ENCODE assay signal across 13 cellular contexts in the genomic region with DNA sequence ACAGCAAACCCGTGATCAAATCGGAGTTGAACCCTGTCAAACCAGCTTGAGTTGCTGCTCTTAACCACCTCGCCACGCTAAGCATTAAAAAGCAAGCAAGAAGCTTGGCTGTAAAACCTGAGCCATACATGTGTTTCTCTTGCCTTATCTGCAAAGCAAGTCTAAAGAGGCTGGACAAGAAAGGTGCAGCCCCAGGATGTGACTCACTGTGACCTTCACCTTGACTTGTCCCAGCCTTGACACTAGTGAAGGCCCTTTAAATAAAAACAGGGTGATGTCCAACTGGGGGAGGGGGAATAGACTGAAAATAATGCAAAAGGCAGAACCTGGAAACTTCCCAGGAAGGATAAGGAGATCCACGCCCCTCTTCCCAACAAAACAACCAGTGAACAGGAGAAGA.
DNase-seq lines count a peak whose midpoint lies in the region; ATAC-seq, FAIRE-seq and TF ChIP-seq lines count a peak whose summit lies in the region.
"Had no signal": no experiment of that assay in that cellular context is flagged by ENCODE, and none has a peak within 500 bp of the region (broad histone marks: within the 10 kb centered on the region; RNA-seq: fewer than 3 reads in every experiment).

No MANE protein-coding gene starts in this region.

- H3K27me3 ChIP-seq in HepG2 (ENCODE audit: control insufficient read depth in 1 of 2, insufficient read depth in 2 of 2, low read length in 2 of 2): peaks cover 0 to 21% of the 10 kb centered on the region in 2 experiments; a peak in 2 of 5 replicates
- no peaks in the 10 kb centered on the region for H3K27me3 ChIP-seq in right lobe of liver
- H3K27me3 ChIP-seq in ovary: no peaks in the 10 kb centered on the region
- H3K27me3 ChIP-seq: BLaER1 had no signal

- POLR2A ChIA-PET in HepG2 (lab: Yijun Ruan, JAX): interaction anchor here (0.6 to 1.0 kb wide), 2 partner anchors 88 to 127 kb away, joined by 3 read pairs; no protein-coding TSS in a partner anchor

- peaks cover 13% of the 10 kb centered on the region for H3K4me1 ChIP-seq in HepG2 (ENCODE audit: insufficient read depth, low read length)
- H3K4me1 ChIP-seq in right lobe of liver: no peaks in the 10 kb centered on the region
- H3K4me1 ChIP-seq in ovary (ENCODE audit: insufficient read depth): no peaks in the 10 kb centered on the region
- H3K4me1 ChIP-seq: BLaER1, Caco-2 had no signal

- H2AFZ ChIP-seq in HepG2 (ENCODE audit: low read length): no peak overlapping the region

- no TSS peak for BruUV-seq in HepG2 (replicated peaks; lab: Mats Ljungman, UMichigan)

- ATAC-seq in HepG2 (peak; percentile 57), right lobe of liver (no peak)

- no peak for TF ChIP-seq POLR2A in HepG2 (IDR thresholded peaks at IDR 0.05; ENCODE audit: insufficient read depth in 1 of 2, low read depth in 2 of 2, low read length in 2 of 2)
- no peak for TF ChIP-seq POLR2A in right lobe of liver (IDR thresholded peaks at IDR 0.05)
- no peak for TF ChIP-seq POLR2A in ovary (IDR thresholded peaks at IDR 0.05)

- FAIRE-seq in HepG2 (lab: Jason Lieb, UNC) (no peak), urothelium cell line (lab: Jason Lieb, UNC) (peak; percentile 44)
- FAIRE-seq: H54 had no signal

- no peak for TF ChIP-seq CTCF in HepG2 (CRISPR knock-in tag; IDR thresholded peaks at IDR 0.05)
- TF ChIP-seq CTCF in right lobe of liver (IDR thresholded peaks at IDR 0.05): no peak
- no peak for TF ChIP-seq CTCF in choroid plexus epithelial cell (conservative IDR thresholded peaks at IDR 0.05; ENCODE audit: low read depth, low read length)
- no peak for TF ChIP-seq CTCF in foreskin fibroblast (IDR thresholded peaks at IDR 0.05; ENCODE audit: low read depth, low read length)
- no peak for TF ChIP-seq CTCF in ovary (IDR thresholded peaks at IDR 0.05)

- H3K9me3 ChIP-seq in HepG2 (ENCODE audit: low read length) (peaks cover 10% of the 10 kb centered on the region; the same call in 1 of the 2 replicates), right lobe of liver (no peaks in the 10 kb centered on the region), ovary (no peaks in the 10 kb centered on the region)

- in situ Hi-C loops in HepG2 (cut with HindIII; ENCODE audit: extremely low pct_ligation_motif_present, low pct_unique_long_range_greater_than_20kb): no loop called here

- H3K36me3 ChIP-seq in HepG2 (replicated peaks in 1 of 2; ENCODE audit: control insufficient read depth in 1 of 2, insufficient read depth in 2 of 2, low read length in 2 of 2) (no peaks in the 10 kb centered on the region), right lobe of liver (no peaks in the 10 kb centered on the region), ovary (no peaks in the 10 kb centered on the region)
- H3K36me3 ChIP-seq: BLaER1 had no signal

- TF ChIP-seq EP300 in HepG2 (IDR thresholded peaks at IDR 0.05; ENCODE audit: low read depth in 2 of 2, low read length in 2 of 2): peak in 1 of 2 experiments; percentile 27; a peak in 1 of 4 replicates
- peak; percentile 34; the same call in 1 of the 2 replicates for TF ChIP-seq EP300 in HepG2 (CRISPR knock-in tag; IDR thresholded peaks at IDR 0.05; ENCODE audit: borderline replicate concordance)
- no peak for TF ChIP-seq EP300 in ovary (IDR thresholded peaks at IDR 0.05)

- CTCF ChIA-PET in HepG2 (lab: Yijun Ruan, JAX; ENCODE audit: low intra/inter-chr PET ratio, low total read pairs): no interaction called here

- DNase-seq in HepG2 (ENCODE audit: low spot score) (peak; percentile 58), right lobe of liver (no peak), choroid plexus epithelial cell (ENCODE audit: low read depth) (peak; percentile 12), iPS-NIHi7 (ENCODE audit: extremely low spot score) (peak; percentile 5), urothelium cell line (ENCODE audit: low spot score) (no peak), foreskin fibroblast (no peak), AG08396 (ENCODE audit: low spot score) (no peak), ovary (no peak)
- DNase-seq: AML-193; Caco-2; CD8-positive, alpha-beta memory T cell had no signal

- H3K79me2 ChIP-seq in HepG2 (ENCODE audit: insufficient read depth, low read length): no peaks in the 10 kb centered on the region

- H3K4me3 ChIP-seq in HepG2 (replicated peaks in 1 of 3; ENCODE audit: insufficient read depth in 1 of 3, low read depth in 2 of 3, low read length in 3 of 3) (no peak overlapping the region), right lobe of liver (no peak overlapping the region), choroid plexus epithelial cell (ENCODE audit: low read depth, low read length) (no peak overlapping the region), foreskin fibroblast (ENCODE audit: low read depth in 1 of 2, low read length in 2 of 2) (no peak overlapping the region), ovary (no peak overlapping the region)
- H3K4me3 ChIP-seq: BLaER1 had no signal

- WGBS in HepG2 (ENCODE audit: low lambda C conversion rate): 10% methylated on average over 5 of the region's 5 CpGs
- WGBS in right lobe of liver (ENCODE audit: insufficient coverage, low coverage, low lambda C conversion rate, missing lambda C conversion rate): 93% methylated on average over 5 of the region's 5 CpGs
- 42 to 60% (median 48%) methylated on average over 5 of the region's 5 CpGs for WGBS in ovary, 3 donors

- intact Hi-C loops in HepG2 (cut with micrococcal nuclease; ENCODE audit: unreplicated experiment): no loop called here
- intact Hi-C loops in right lobe of liver (cut with DNase I): no loop called here
- intact Hi-C loops in ovary (cut with DNase I): no loop called here

- H4K20me1 ChIP-seq in HepG2 (ENCODE audit: insufficient read depth, low read length): no peaks in the 10 kb centered on the region
- H4K20me1 ChIP-seq: BLaER1 had no signal

- no peak overlapping the region for H3K27ac ChIP-seq in HepG2 (ENCODE audit: extremely low read length, insufficient read depth, low read length)
- H3K27ac ChIP-seq in right lobe of liver: no peak overlapping the region
- no peak overlapping the region for H3K27ac ChIP-seq in ovary
- H3K27ac ChIP-seq: BLaER1 had no signal

- no peak for TF ChIP-seq RAD21 in HepG2 (CRISPR knock-in tag; IDR thresholded peaks at IDR 0.05)

- no peak overlapping the region for H3K9ac ChIP-seq in HepG2 (ENCODE audit: insufficient read depth, low read depth, low read length)
- H3K9ac ChIP-seq: BLaER1 had no signal

- no peak overlapping the region for H3K4me2 ChIP-seq in HepG2 (ENCODE audit: low read depth, low read length)
- H3K4me2 ChIP-seq: BLaER1 had no signal

TF ChIP-seq in HepG2, 621 proteins besides CTCF, POLR2A, EP300 and RAD21 (continues in another document):
- TF ChIP-seq, protein P1, sequence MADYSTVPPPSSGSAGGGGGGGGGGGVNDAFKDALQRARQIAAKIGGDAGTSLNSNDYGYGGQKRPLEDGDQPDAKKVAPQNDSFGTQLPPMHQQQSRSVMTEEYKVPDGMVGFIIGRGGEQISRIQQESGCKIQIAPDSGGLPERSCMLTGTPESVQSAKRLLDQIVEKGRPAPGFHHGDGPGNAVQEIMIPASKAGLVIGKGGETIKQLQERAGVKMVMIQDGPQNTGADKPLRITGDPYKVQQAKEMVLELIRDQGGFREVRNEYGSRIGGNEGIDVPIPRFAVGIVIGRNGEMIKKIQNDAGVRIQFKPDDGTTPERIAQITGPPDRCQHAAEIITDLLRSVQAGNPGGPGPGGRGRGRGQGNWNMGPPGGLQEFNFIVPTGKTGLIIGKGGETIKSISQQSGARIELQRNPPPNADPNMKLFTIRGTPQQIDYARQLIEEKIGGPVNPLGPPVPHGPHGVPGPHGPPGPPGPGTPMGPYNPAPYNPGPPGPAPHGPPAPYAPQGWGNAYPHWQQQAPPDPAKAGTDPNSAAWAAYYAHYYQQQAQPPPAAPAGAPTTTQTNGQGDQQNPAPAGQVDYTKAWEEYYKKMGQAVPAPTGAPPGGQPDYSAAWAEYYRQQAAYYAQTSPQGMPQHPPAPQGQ (CRISPR knock-in tag; IDR thresholded peaks at IDR 0.05; ENCODE audit: borderline replicate concordance): no peak
- 0 out of 2 replicates have a peak, but pooled peaks have one; percentile 27 for TF ChIP-seq PPARG (CRISPR knock-in tag; conservative IDR thresholded peaks at IDR 0.05)
- TF ChIP-seq ETV5 (CRISPR knock-in tag; IDR thresholded peaks at IDR 0.05; ENCODE audit: borderline replicate concordance): peak; percentile 73; the same call in 1 of the 2 replicates
- TF ChIP-seq AHR (CRISPR knock-in tag; IDR thresholded peaks at IDR 0.05): no peak
- TF ChIP-seq ZNF160 (CRISPR knock-in tag; IDR thresholded peaks at IDR 0.05): no peak
- no peak for TF ChIP-seq ZNF615 (CRISPR knock-in tag; IDR thresholded peaks at IDR 0.05; ENCODE audit: borderline replicate concordance)
- TF ChIP-seq, protein P2, sequence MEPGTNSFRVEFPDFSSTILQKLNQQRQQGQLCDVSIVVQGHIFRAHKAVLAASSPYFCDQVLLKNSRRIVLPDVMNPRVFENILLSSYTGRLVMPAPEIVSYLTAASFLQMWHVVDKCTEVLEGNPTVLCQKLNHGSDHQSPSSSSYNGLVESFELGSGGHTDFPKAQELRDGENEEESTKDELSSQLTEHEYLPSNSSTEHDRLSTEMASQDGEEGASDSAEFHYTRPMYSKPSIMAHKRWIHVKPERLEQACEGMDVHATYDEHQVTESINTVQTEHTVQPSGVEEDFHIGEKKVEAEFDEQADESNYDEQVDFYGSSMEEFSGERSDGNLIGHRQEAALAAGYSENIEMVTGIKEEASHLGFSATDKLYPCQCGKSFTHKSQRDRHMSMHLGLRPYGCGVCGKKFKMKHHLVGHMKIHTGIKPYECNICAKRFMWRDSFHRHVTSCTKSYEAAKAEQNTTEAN (CRISPR knock-in tag; conservative IDR thresholded peaks at IDR 0.05): no peak
- peak; percentile 61 for TF ChIP-seq NR2F6 (IDR thresholded peaks at IDR 0.05)
- peak; percentile 69 for TF ChIP-seq NR2F6 (CRISPR knock-in tag; IDR thresholded peaks at IDR 0.05)
- TF ChIP-seq SMAD3 (CRISPR knock-in tag; IDR thresholded peaks at IDR 0.05): no peak
- TF ChIP-seq, protein P3, sequence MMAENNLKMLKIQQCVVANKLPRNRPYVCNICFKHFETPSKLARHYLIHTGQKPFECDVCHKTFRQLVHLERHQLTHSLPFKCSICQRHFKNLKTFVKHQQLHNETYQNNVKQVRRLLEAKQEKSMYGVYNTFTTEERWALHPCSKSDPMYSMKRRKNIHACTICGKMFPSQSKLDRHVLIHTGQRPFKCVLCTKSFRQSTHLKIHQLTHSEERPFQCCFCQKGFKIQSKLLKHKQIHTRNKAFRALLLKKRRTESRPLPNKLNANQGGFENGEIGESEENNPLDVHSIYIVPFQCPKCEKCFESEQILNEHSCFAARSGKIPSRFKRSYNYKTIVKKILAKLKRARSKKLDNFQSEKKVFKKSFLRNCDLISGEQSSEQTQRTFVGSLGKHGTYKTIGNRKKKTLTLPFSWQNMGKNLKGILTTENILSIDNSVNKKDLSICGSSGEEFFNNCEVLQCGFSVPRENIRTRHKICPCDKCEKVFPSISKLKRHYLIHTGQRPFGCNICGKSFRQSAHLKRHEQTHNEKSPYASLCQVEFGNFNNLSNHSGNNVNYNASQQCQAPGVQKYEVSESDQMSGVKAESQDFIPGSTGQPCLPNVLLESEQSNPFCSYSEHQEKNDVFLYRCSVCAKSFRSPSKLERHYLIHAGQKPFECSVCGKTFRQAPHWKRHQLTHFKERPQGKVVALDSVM (CRISPR knock-in tag; IDR thresholded peaks at IDR 0.05): no peak

Comparison
In these comparisons a context has a peak if more than half of its experiments do, and no peak if none do; other contexts are left out.
1. DNase-seq: peak in HepG2 (single experiment), choroid plexus epithelial cell (single experiment) and iPS-NIHi7 (single experiment); none in right lobe of liver (0 of 3), urothelium cell line (single experiment), foreskin fibroblast (0 of 2), AG08396 (single experiment) and ovary (0 of 5).